Comparison of ENCODE assay signal across 9 cellular contexts in the genomic region with DNA sequence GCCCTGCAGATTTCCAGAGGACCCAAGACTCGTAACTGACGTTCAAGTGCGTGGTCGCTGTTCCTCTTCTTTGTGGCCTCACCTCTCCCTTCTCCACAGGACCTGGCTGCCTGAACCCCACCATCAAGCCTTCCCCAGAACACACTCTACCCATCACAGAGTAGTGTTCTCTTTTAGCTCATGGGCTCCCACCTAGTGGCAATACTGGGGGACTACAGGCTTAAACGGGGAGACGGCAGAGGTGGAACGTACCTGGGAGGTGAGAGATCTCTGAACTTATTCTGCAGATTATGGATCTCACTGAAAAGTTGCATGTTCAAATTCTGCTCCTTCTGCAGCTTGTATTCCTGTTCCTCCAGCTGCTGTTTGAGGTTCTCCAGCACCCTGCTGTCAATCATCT.
A peak's percentile ranks its signal among the peaks of the same experiment; 100 is the strongest.
DNase-seq lines count a peak whose midpoint lies in the region; ATAC-seq, FAIRE-seq and TF ChIP-seq lines count a peak whose summit lies in the region.
"Had no signal": no experiment of that assay in that cellular context is flagged by ENCODE, and none has a peak within 500 bp of the region (broad histone marks: within the 10 kb centered on the region; RNA-seq: fewer than 3 reads in every experiment).

No MANE protein-coding gene starts in this region.

- intact Hi-C loops in left ventricle myocardium superior (cut with micrococcal nuclease) (no loop called here), GM12878 (cut with micrococcal nuclease; ENCODE audit: unreplicated experiment) (no loop called here)

- H3K27me3 Mint-ChIP-seq in neural crest cell (ENCODE audit: low read depth), result no peaks in the 10 kb centered on the region
- H3K27me3 Mint-ChIP-seq: central memory CD8-positive, alpha-beta T cell had no signal

- 100% methylated on average over 7 of the region's 7 CpGs for WGBS in GM12878 (ENCODE audit: insufficient coverage, insufficient replicate concordance, low lambda C conversion rate, missing lambda C conversion rate)

- in situ Hi-C loops in GM12878 (cut with MboI), result no loop called here

- BruUV-seq in GM12878 (replicated peaks; lab: Mats Ljungman, UMichigan), result no TSS peak

- H3K27ac ChIP-seq in right atrium auricular region (no peak overlapping the region), MM.1S (ENCODE audit: low read length) (no peak overlapping the region), GM12878 (ENCODE audit: control insufficient read depth, insufficient read depth) (no peak overlapping the region)

- peaks cover 20% of the 10 kb centered on the region for H3K36me3 Mint-ChIP-seq in neural crest cell (ENCODE audit: low read depth)

- TF ChIP-seq RAD21 in GM12878 (IDR thresholded peaks at IDR 0.05; ENCODE audit: insufficient read depth, low read depth, low read length), result peak; percentile 37; the same call in 1 of the 2 replicates

- H3K79me2 ChIP-seq in MM.1S (ENCODE audit: low read length), result no peaks in the 10 kb centered on the region
- H3K79me2 ChIP-seq in GM12878 (ENCODE audit: control insufficient read depth, insufficient read depth, low read length), result no peaks in the 10 kb centered on the region

- no peaks in the 10 kb centered on the region for H3K27me3 ChIP-seq in right atrium auricular region
- no peaks in the 10 kb centered on the region for H3K27me3 ChIP-seq in MM.1S (replicated peaks; ENCODE audit: insufficient read depth, low read length)
- H3K27me3 ChIP-seq in GM12878 (replicated peaks in 1 of 2; ENCODE audit: control insufficient read depth in 2 of 2, insufficient read depth in 2 of 2, low read length in 1 of 2), result no peaks in the 10 kb centered on the region

- H3K4me1 Mint-ChIP-seq in neural crest cell, result no peaks in the 10 kb centered on the region

- no peak overlapping the region for H3K27ac Mint-ChIP-seq in neural crest cell (ENCODE audit: unreplicated experiment)

- H3K4me1 ChIP-seq in right atrium auricular region (peaks cover 0 to 19% of the 10 kb centered on the region in 2 donors), MM.1S (ENCODE audit: low read length) (no peaks in the 10 kb centered on the region), GM12878 (ENCODE audit: control insufficient read depth, insufficient read depth, low read length) (no peaks in the 10 kb centered on the region)

- no peak overlapping the region for H2AFZ ChIP-seq in MM.1S (ENCODE audit: low read length)
- H2AFZ ChIP-seq in GM12878 (ENCODE audit: control insufficient read depth, low read depth, low read length), result no peak overlapping the region

- TF ChIP-seq EP300 in GM12878 (IDR thresholded peaks at IDR 0.05; ENCODE audit: borderline replicate concordance in 1 of 2, control insufficient read depth in 1 of 2, low read depth in 2 of 2, low read length in 2 of 2), result no peak

- H3K36me3 ChIP-seq in right atrium auricular region, result peaks cover 12% of the 10 kb centered on the region
- H3K36me3 ChIP-seq in MM.1S (replicated peaks; ENCODE audit: insufficient read depth, low read length), result peaks cover 19% of the 10 kb centered on the region; the same call in 1 of the 2 replicates
- H3K36me3 ChIP-seq in GM12878 (ENCODE audit: control insufficient read depth in 2 of 2, insufficient read depth in 2 of 2, low read length in 1 of 2), result peaks cover 17 to 19% of the 10 kb centered on the region in 2 experiments

- POLR2A ChIA-PET in GM12878 (lab: Charles Lee), result no interaction called here

- SMC1A ChIA-PET in GM12878 (lab: Charles Lee; ENCODE audit: uncharacterized antibody, unreplicated experiment), result interaction anchor here (1.1 kb wide), 1 partner anchor 13 kb away, joined by 3 read pairs; no protein-coding TSS in a partner anchor

- H3K9me3 ChIP-seq in right atrium auricular region, result no peaks in the 10 kb centered on the region
- no peaks in the 10 kb centered on the region for H3K9me3 ChIP-seq in MM.1S (replicated peaks; ENCODE audit: insufficient read depth, low read length)
- H3K9me3 ChIP-seq in GM12878 (replicated peaks; ENCODE audit: control insufficient read depth, insufficient read depth, low read length), result no peaks in the 10 kb centered on the region

- FAIRE-seq in GM12878 (lab: Jason Lieb, UNC), result no peak

- DNase-seq in right atrium auricular region (ENCODE audit: low spot score), result no peak
- no peak for DNase-seq in left ventricle myocardium superior
- DNase-seq in MM.1S, result peak; percentile 10
- no peak for DNase-seq in GM12878 (ENCODE audit: low read depth, low spot score)
- no peak for DNase-seq in neural crest cell (ENCODE audit: low read depth, low spot score)
- no peak for DNase-seq in SW 1271 (lab: John Stamatoyannopoulos, UW)
- no peak for DNase-seq in NCI-H226

- H4K20me1 ChIP-seq in MM.1S (ENCODE audit: insufficient read depth, low read length), result no peaks in the 10 kb centered on the region
- H4K20me1 ChIP-seq in GM12878 (ENCODE audit: control insufficient read depth, insufficient read depth), result no peaks in the 10 kb centered on the region

- H3K4me3 ChIP-seq in right atrium auricular region, result no peak overlapping the region
- H3K4me3 ChIP-seq in MM.1S (ENCODE audit: low read length), result no peak overlapping the region
- no peak overlapping the region for H3K4me3 ChIP-seq in GM12878

- peak; percentile 22 to 57 for TF ChIP-seq CTCF in right atrium auricular region (IDR thresholded peaks at IDR 0.05)
- TF ChIP-seq CTCF in MM.1S (IDR thresholded peaks at IDR 0.05; ENCODE audit: low read length), result peak; percentile 41
- peak in 2 of 3 experiments; percentile 52 to 54; a peak in 5 of 6 replicates for TF ChIP-seq CTCF in GM12878 (IDR thresholded peaks at IDR 0.05 in 2 of 3, conservative IDR thresholded peaks at IDR 0.05 in 1 of 3; ENCODE audit: control insufficient read depth in 2 of 3, extremely low read depth in 1 of 3, insufficient read depth in 1 of 3, low read depth in 3 of 3, low read length in 3 of 3)
- peak; percentile 56 for TF ChIP-seq CTCF in neural crest cell (conservative IDR thresholded peaks at IDR 0.05)

- RAD21 ChIA-PET in GM12878 (lab: Charles Lee; ENCODE audit: unreplicated experiment), result no interaction called here

- no peaks in the 10 kb centered on the region for H3K9me2 ChIP-seq in MM.1S (replicated peaks; ENCODE audit: insufficient read depth, low read length)

- ATAC-seq in left ventricle myocardium superior, result no peak
- ATAC-seq in GM12878, result peak; percentile 80
- ATAC-seq in HG03571 (IDR thresholded peaks at IDR 0.05; ENCODE audit: unreplicated experiment), result no peak

- H3K4me3 Mint-ChIP-seq in neural crest cell, result no peak overlapping the region
- H3K4me3 Mint-ChIP-seq: central memory CD8-positive, alpha-beta T cell had no signal

- no peak overlapping the region for H3K9ac ChIP-seq in MM.1S (ENCODE audit: low read length)
- H3K9ac ChIP-seq in GM12878 (ENCODE audit: control insufficient read depth, insufficient read depth, low read length), result no peak overlapping the region

- no peak for TF ChIP-seq POLR2A in GM12878 (IDR thresholded peaks at IDR 0.05; ENCODE audit: low read depth, low read length)

- H3K4me2 ChIP-seq in MM.1S (ENCODE audit: low read depth, low read length), result no peak overlapping the region
- H3K4me2 ChIP-seq in GM12878 (ENCODE audit: control insufficient read depth, insufficient read depth), result no peak overlapping the region

- H3K9me3 Mint-ChIP-seq in neural crest cell, result no peaks in the 10 kb centered on the region
- H3K9me3 Mint-ChIP-seq: central memory CD8-positive, alpha-beta T cell had no signal

- H3F3A ChIP-seq in MM.1S (ENCODE audit: insufficient read depth, low read length), result no peaks in the 10 kb centered on the region

- CTCF ChIA-PET in GM12878 (lab: Yijun Ruan, JAX), result interaction anchor here (1.0 to 1.8 kb wide), 3 partner anchors 14 to 18 kb away, joined by 3 to 5 read pairs (median 4); no protein-coding TSS in a partner anchor

TF ChIP-seq in GM12878, 131 proteins besides CTCF, POLR2A, EP300 and RAD21:
- TF ChIP-seq ZZZ3 (IDR thresholded peaks at IDR 0.05; ENCODE audit: control insufficient read depth, insufficient read length, low read depth) (no peak), SMARCA5 (IDR thresholded peaks at IDR 0.05) (no peak), NR2C2 (IDR thresholded peaks at IDR 0.05; ENCODE audit: borderline replicate concordance, control insufficient read depth, insufficient read length, low read depth) (no peak), CEBPB (IDR thresholded peaks at IDR 0.05; ENCODE audit: borderline replicate concordance in 1 of 2, low read depth in 2 of 2, low read length in 2 of 2) (no peak), RB1 (IDR thresholded peaks at IDR 0.05; ENCODE audit: borderline replicate concordance) (no peak)
